Comparison of ENCODE assay signal across 23 cellular contexts in genomic region chr16:6377956-6378355, GRCh38.
A peak's percentile ranks its signal among the peaks of the same experiment; 100 is the strongest.
DNase-seq lines count a peak whose midpoint lies in the region; TF ChIP-seq lines count a peak whose summit lies in the region.
"Had no signal": no experiment of that assay in that cellular context is flagged by ENCODE, and none has a peak within 500 bp of the region (broad histone marks: within the 10 kb centered on the region; RNA-seq: fewer than 3 reads in every experiment).

No MANE protein-coding gene starts in this region.

- 64% methylated on average over 11 of the region's 11 CpGs for WGBS in esophagus muscularis mucosa

- no peak overlapping the region for H3K27ac ChIP-seq in esophagus muscularis mucosa (replicated peaks in 1 of 4)
- H3K27ac ChIP-seq: HL-60, SK-N-MC had no signal

- intact Hi-C loops in esophagus muscularis mucosa (cut with DNase I), result no loop called here

- no peaks in the 10 kb centered on the region for H3K27me3 ChIP-seq in esophagus muscularis mucosa
- H3K27me3 ChIP-seq: BE2C, MG63 had no signal

- no peak overlapping the region for H3K4me3 ChIP-seq in esophagus muscularis mucosa
- H3K4me3 ChIP-seq: GM12878, K562, MG63, SK-N-MC had no signal

- H3K36me3 ChIP-seq in esophagus muscularis mucosa, result no peaks in the 10 kb centered on the region
- H3K36me3 ChIP-seq: BE2C, MG63 had no signal

- no peak for TF ChIP-seq EP300 in esophagus muscularis mucosa (IDR thresholded peaks at IDR 0.05)

- H3K9me3 ChIP-seq in esophagus muscularis mucosa, result no peaks in the 10 kb centered on the region
- H3K9me3 ChIP-seq: BE2C, MG63 had no signal

- TF ChIP-seq POLR2A in esophagus muscularis mucosa (IDR thresholded peaks at IDR 0.05; ENCODE audit: low read depth), result no peak

- TF ChIP-seq CTCF in esophagus muscularis mucosa (IDR thresholded peaks at IDR 0.05), result no peak

- peak; percentile 2 for DNase-seq in NCI-H748 (lab: John Stamatoyannopoulos, UW; ENCODE audit: unreplicated experiment)
- no peak for DNase-seq in NCI-H748 treated with DMSO at 0.1 percent for 48 hours (lab: John Stamatoyannopoulos, UW)
- DNase-seq in NCI-H69 (lab: John Stamatoyannopoulos, UW), result peak; percentile 5
- DNase-seq in esophagus muscularis mucosa (ENCODE audit: extremely low spot score), result peak; percentile 89
- peak; percentile 63 for DNase-seq in superior temporal gyrus (ENCODE audit: extremely low spot score)
- DNase-seq in putamen (ENCODE audit: low spot score), result no peak
- DNase-seq in HK-2 (ENCODE audit: unreplicated experiment), result no peak
- DNase-seq in AG08396 (ENCODE audit: low spot score), result no peak
- DNase-seq: BE2C, DMS79 treated with DMSO at 0.1 percent for 48 hours, H9, MG63, NCI-H1417 treated with DMSO at 0.1 percent for 48 hours, NCI-H1930, NCI-H446 treated with DMSO at 0.1 percent for 48 hours, NCI-H774, PC-3, Right ventricle myocardium superior, SW 1271 had no signal

- no peaks in the 10 kb centered on the region for H3K4me1 ChIP-seq in esophagus muscularis mucosa
- H3K4me1 ChIP-seq: BE2C had no signal

Comparison
In these comparisons a context has a peak if more than half of its experiments do, and no peak if none do; other contexts are left out.
1. DNase-seq: peak in NCI-H748 (single experiment), NCI-H69 (single experiment), esophagus muscularis mucosa (single experiment) and superior temporal gyrus (single experiment); none in NCI-H748 treated with DMSO at 0.1 percent for 48 hours (single experiment), putamen (single experiment), HK-2 (single experiment) and AG08396 (single experiment).